ENCODE assay signal across 18 cellular contexts in the genomic region with DNA sequence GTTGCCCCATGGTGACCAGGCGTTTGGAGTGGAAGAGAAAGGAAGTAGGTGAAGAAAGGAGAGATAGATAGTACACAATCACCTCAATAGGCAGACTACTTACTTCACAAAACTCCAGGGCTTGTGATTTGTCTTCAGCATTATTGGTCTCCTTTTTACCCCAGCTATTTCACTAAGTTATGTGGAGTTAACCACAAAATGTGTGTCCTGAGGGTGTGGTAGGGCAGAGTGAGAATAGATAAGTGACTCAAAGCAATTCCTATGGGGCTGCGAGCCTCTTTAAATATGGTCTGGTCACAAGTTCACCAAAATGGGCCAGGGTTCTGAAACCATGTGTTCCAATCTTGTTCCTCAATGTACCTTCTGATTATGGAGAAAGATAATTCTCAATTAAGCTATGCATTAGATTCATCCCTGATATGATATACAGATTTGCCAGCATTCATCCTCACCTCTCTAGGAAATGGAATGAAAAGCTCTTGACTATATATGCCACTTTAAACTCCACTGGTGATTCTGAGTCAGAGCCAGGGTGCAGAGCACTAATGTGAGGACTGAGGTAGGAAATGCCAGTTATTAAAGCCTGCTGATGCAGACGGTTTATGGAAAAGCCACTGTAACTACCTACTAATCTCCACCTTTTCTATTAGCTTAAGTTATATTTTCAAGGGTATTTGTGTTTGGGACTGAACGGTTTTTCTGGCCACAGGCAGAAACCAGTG.
"Had no signal": no experiment of that assay in that cellular context is flagged by ENCODE, and none has a peak within 500 bp of the region (broad histone marks: within the 10 kb centered on the region; RNA-seq: fewer than 3 reads in every experiment).

No MANE protein-coding gene starts in this region.

- H3K9me3 ChIP-seq: ascending aorta, colonic mucosa, esophagus muscularis mucosa, pancreas, vagina had no signal

- ATAC-seq: activated CD8-positive, alpha-beta memory T cell treated with anti-CD3 and anti-CD28 coated beads, Interleukin-2, amount 10 ng/mL, durations not matched to agents 7 days and 5 days; pancreas had no signal

- H3K4me3 ChIP-seq: ascending aorta, colonic mucosa, esophagus muscularis mucosa, neural progenitor cell, pancreas, tibial artery, vagina had no signal

- H3K27me3 ChIP-seq: ascending aorta, colonic mucosa, esophagus muscularis mucosa, neural progenitor cell, pancreas, tibial artery, vagina had no signal

- H3K36me3 ChIP-seq: ascending aorta, colonic mucosa, esophagus muscularis mucosa, neural progenitor cell, pancreas, tibial artery, vagina had no signal

- H3K4me2 ChIP-seq: neural progenitor cell had no signal

- H3K27ac ChIP-seq: ascending aorta, colonic mucosa, esophagus muscularis mucosa, neural progenitor cell, pancreas, tibial artery, vagina, VCaP had no signal

- H2AFZ ChIP-seq: neural progenitor cell had no signal

- DNase-seq: activated CD4-positive, alpha-beta T cell treated with anti-CD3 and anti-CD28 coated beads, Interleukin-2, amount 50 U/mL, for 48 hours; activated CD8-positive, alpha-beta memory T cell treated with anti-CD3 and anti-CD28 coated beads, Interleukin-2, amount 10 ng/mL, durations not matched to agents 7 days and 5 days; activated naive CD4-positive, alpha-beta T cell treated with anti-CD3 and anti-CD28 coated beads, Interleukin-2, amount 10 ng/mL, durations not matched to agents 7 days and 5 days; activated T-cell treated with anti-CD3 and anti-CD28 coated beads, Interleukin-2, amount 50 U/mL, for 1 hour; caudate nucleus; colonic mucosa; glutamatergic neuron; naive B cell; pancreas; stimulated activated CD4-positive, alpha-beta T cell treated with anti-CD3 and anti-CD28 coated beads, Interleukin-15, amount 100 ng/mL, for 24 hours; stimulated activated CD4-positive, alpha-beta T cell treated with anti-CD3 and anti-CD28 coated beads, Interleukin-4, amount 100 ng/mL, for 1 hour; stimulated activated naive CD4-positive, alpha-beta T cell; tibial artery had no signal

- H3K4me1 ChIP-seq: ascending aorta, colonic mucosa, esophagus muscularis mucosa, neural progenitor cell, pancreas, tibial artery, vagina had no signal
